Comparison of ENCODE assay signal across 16 cellular contexts in genomic region chr6:169227116-169227515, GRCh38. TPM values are rescaled to one million over a fixed set of nuclear protein-coding genes. Genes with fewer than 3 reads are reported as not detected.
DNase-seq lines count a peak whose midpoint lies in the region; ATAC-seq and TF ChIP-seq lines count a peak whose summit lies in the region.
"Had no signal": no experiment of that assay in that cellular context is flagged by ENCODE, and none has a peak within 500 bp of the region (broad histone marks: within the 10 kb centered on the region; RNA-seq: fewer than 3 reads in every experiment).

No MANE protein-coding gene starts in this region.

- H3K9me3 ChIP-seq in esophagus muscularis mucosa (no peaks in the 10 kb centered on the region), vagina (no peaks in the 10 kb centered on the region)
- H3K9me3 ChIP-seq: BE2C, Caco-2 had no signal

- H3K4me3 Mint-ChIP-seq in chondrocyte (ENCODE audit: unreplicated experiment) = no peak overlapping the region
- H3K4me3 Mint-ChIP-seq: CD4-positive, CD25-positive, alpha-beta regulatory T cell had no signal

- H3K27me3 Mint-ChIP-seq in chondrocyte (ENCODE audit: low read depth) = no peaks in the 10 kb centered on the region
- H3K27me3 Mint-ChIP-seq: CD4-positive, CD25-positive, alpha-beta regulatory T cell had no signal

- H3K4me3 ChIP-seq in esophagus muscularis mucosa (no peak overlapping the region), vagina (no peak overlapping the region)
- H3K4me3 ChIP-seq: GM23248 had no signal

- H3K4me1 Mint-ChIP-seq in chondrocyte (ENCODE audit: low read depth) = peaks cover 21% of the 10 kb centered on the region
- H3K4me1 Mint-ChIP-seq: CD4-positive, CD25-positive, alpha-beta regulatory T cell had no signal

- ATAC-seq in omental fat pad (ENCODE audit: low FRiP score) = no peak
- ATAC-seq: HepG2 had no signal

- peak overlapping the region; percentile 17 for H3K27ac Mint-ChIP-seq in chondrocyte (ENCODE audit: unreplicated experiment)
- H3K27ac Mint-ChIP-seq: CD4-positive, CD25-positive, alpha-beta regulatory T cell had no signal

- DNase-seq in chondrocyte (ENCODE audit: low spot score) (no peak), esophagus muscularis mucosa (ENCODE audit: extremely low spot score) (peak; percentile 77), omental fat pad (ENCODE audit: low spot score) (peak; percentile 12), vagina (ENCODE audit: extremely low spot score in 2 of 2) (peak in 1 of 2 donors; percentile 58), iPS-NIHi11 (ENCODE audit: low spot score) (no peak), NCI-H187 treated with DMSO at 0.1 percent for 48 hours (lab: John Stamatoyannopoulos, UW) (no peak), HuH-7 (ENCODE audit: low spot score) (no peak)
- DNase-seq: ACHN; BE2C; C1 segment of cervical spinal cord; Caco-2; CD4-positive, CD25-positive, alpha-beta regulatory T cell; GM23248; HCEC 1CT had no signal

- TF ChIP-seq CTCF in chondrocyte (IDR thresholded peaks at IDR 0.05) = no peak
- no peak for TF ChIP-seq CTCF in esophagus muscularis mucosa (IDR thresholded peaks at IDR 0.05)
- TF ChIP-seq CTCF in omental fat pad (IDR thresholded peaks at IDR 0.05) = no peak
- TF ChIP-seq CTCF in vagina (IDR thresholded peaks at IDR 0.05) = no peak

- WGBS in esophagus muscularis mucosa = 89% methylated on average over 15 of the region's 15 CpGs

- TF ChIP-seq EP300 in esophagus muscularis mucosa (IDR thresholded peaks at IDR 0.05) = no peak

- peaks cover 80% of the 10 kb centered on the region for H3K36me3 Mint-ChIP-seq in chondrocyte (ENCODE audit: low read depth)
- H3K36me3 Mint-ChIP-seq: CD4-positive, CD25-positive, alpha-beta regulatory T cell had no signal

- H3K27me3 ChIP-seq in esophagus muscularis mucosa = no peaks in the 10 kb centered on the region
- H3K27me3 ChIP-seq in vagina = no peaks in the 10 kb centered on the region
- H3K27me3 ChIP-seq: BE2C had no signal

- H3K9me3 Mint-ChIP-seq in chondrocyte (ENCODE audit: low read depth) = no peaks in the 10 kb centered on the region
- H3K9me3 Mint-ChIP-seq: CD4-positive, CD25-positive, alpha-beta regulatory T cell had no signal

- H3K36me3 ChIP-seq in esophagus muscularis mucosa (peaks cover 0 to 32% (median 5%) of the 10 kb centered on the region in 4 donors), vagina (peaks cover 0 to 30% of the 10 kb centered on the region in 2 donors)
- H3K36me3 ChIP-seq: BE2C had no signal

- H3K27ac ChIP-seq in esophagus muscularis mucosa (replicated peaks in 1 of 4) = no peak overlapping the region
- peak overlapping the region; percentile 75 for H3K27ac ChIP-seq in vagina
- H3K27ac ChIP-seq: GM23248, HL-60 had no signal

- H3K4me1 ChIP-seq in esophagus muscularis mucosa = peaks cover 0 to 16% (median 6%) of the 10 kb centered on the region in 4 donors
- H3K4me1 ChIP-seq in vagina = peaks cover 20% of the 10 kb centered on the region
- H3K4me1 ChIP-seq: Caco-2 had no signal

- no peak for TF ChIP-seq POLR2A in esophagus muscularis mucosa (IDR thresholded peaks at IDR 0.05; ENCODE audit: low read depth)
- no peak for TF ChIP-seq POLR2A in vagina (IDR thresholded peaks at IDR 0.05)

- intact Hi-C loops in esophagus muscularis mucosa (cut with DNase I) (loop anchor here (10.0 kb wide), 1 partner anchor 322 kb away; no protein-coding TSS in a partner anchor), vagina (cut with DNase I) (no loop called here)

RNA-seq across cellular contexts. Expression of gene THBS2, which starts 26.5 kb away (rescaled TPM):
- total RNA-seq in chondrocyte (1,244 to 1,906 TPM (median 1,285 TPM) in 3 replicates), esophagus muscularis mucosa (10 to 100 TPM; 25.7 to 36.4 (median 28.8) TPM), omental fat pad (100 to 1,000 TPM in 2 of 4 donors, 10 to 100 TPM in 2; 53.5 to 115 (median 93.8) TPM), vagina (86.4 TPM)
- total RNA-seq: CD4-positive, CD25-positive, alpha-beta regulatory T cell had no signal

Comparison
In these comparisons a context has a peak if more than half of its experiments do, and no peak if none do; other contexts are left out.
1. DNase-seq: peak in esophagus muscularis mucosa (single experiment) and omental fat pad (single experiment); none in chondrocyte (single experiment), iPS-NIHi11 (single experiment), NCI-H187 treated with DMSO at 0.1 percent for 48 hours (single experiment) and HuH-7 (single experiment).
2. RNA of gene THBS2, which starts 26.5 kb away (total RNA-seq): 1,244 to 1,906 TPM in chondrocyte; 53.5 to 115 TPM in omental fat pad, 86.4 TPM in vagina (single experiment) and 25.7 to 36.4 TPM in esophagus muscularis mucosa; every median in the first group is over 10 times any median in the second.